In genomic region chr13:49044849-49045248, GRCh38 we compare ENCODE assay signal across 24 cellular contexts.
DNase-seq lines count a peak whose midpoint lies in the region; ATAC-seq and TF ChIP-seq lines count a peak whose summit lies in the region.
"Had no signal": no experiment of that assay in that cellular context is flagged by ENCODE, and none has a peak within 500 bp of the region (broad histone marks: within the 10 kb centered on the region; RNA-seq: fewer than 3 reads in every experiment).

No MANE protein-coding gene starts in this region.

- CTCF ChIA-PET in SK-N-SH (lab: Yijun Ruan, JAX) (no interaction called here), Caco-2 (lab: Charles Lee) (no interaction called here)
- CTCF ChIA-PET in activated naive CD4-positive, alpha-beta T cell treated with anti-CD3 and anti-CD28 coated beads for 36 hours (lab: Charles Lee), result interaction anchor here (0.6 kb wide), 1 partner anchor 9 kb away, joined by 3 read pairs; no protein-coding TSS in a partner anchor

- intact Hi-C loops in activated naive CD4-positive, alpha-beta T cell treated with anti-CD3 and anti-CD28 coated beads for 36 hours (cut with micrococcal nuclease), result no loop called here
- intact Hi-C loops in Caco-2 (cut with micrococcal nuclease; ENCODE audit: unreplicated experiment), result no loop called here

- 0 out of 2 replicates have a peak, but pooled peaks cover 3% of the 10 kb centered on the region for H4K20me1 ChIP-seq in SK-N-SH (ENCODE audit: insufficient read depth)

- H3K27me3 Mint-ChIP-seq in activated naive CD4-positive, alpha-beta T cell treated with anti-CD3 and anti-CD28 coated beads for 36 hours (ENCODE audit: low read depth), result no peaks in the 10 kb centered on the region
- H3K27me3 Mint-ChIP-seq in HFFc6 (ENCODE audit: insufficient read depth) (no peaks in the 10 kb centered on the region; the same call in 1 of the 2 replicates), Caco-2 (ENCODE audit: insufficient read depth, unreplicated experiment) (no peaks in the 10 kb centered on the region)
- H3K27me3 Mint-ChIP-seq: IgD-negative memory B cell had no signal

- H3K4me1 Mint-ChIP-seq in activated naive CD4-positive, alpha-beta T cell treated with anti-CD3 and anti-CD28 coated beads for 36 hours (ENCODE audit: low read depth), result peaks cover 32% of the 10 kb centered on the region
- H3K4me1 Mint-ChIP-seq in HFFc6 (ENCODE audit: low read depth) (peaks cover 72% of the 10 kb centered on the region), Caco-2 (ENCODE audit: low read depth, unreplicated experiment) (no peaks in the 10 kb centered on the region)
- H3K4me1 Mint-ChIP-seq: CD14-positive monocyte had no signal

- BruUV-seq in Caco-2 (replicated peaks; lab: Mats Ljungman, UMichigan), result no TSS peak

- POLR2A ChIA-PET in SK-N-SH (lab: Yijun Ruan, JAX), result no interaction called here
- POLR2A ChIA-PET in Caco-2 (lab: Charles Lee), result no interaction called here

- DNase-seq in SK-N-SH (no peak), HFFc6 (no peak), left kidney (ENCODE audit: low read depth, low spot score) (peak; percentile 6), Caco-2 (no peak)
- DNase-seq in activated naive CD4-positive, alpha-beta T cell treated with anti-CD3 and anti-CD28 coated beads for 36 hours, result no peak
- DNase-seq in activated naive CD4-positive, alpha-beta T cell treated with anti-CD3 and anti-CD28 coated beads, Interleukin-2, amount 50 U/mL, for 16 hours, result no peak
- DNase-seq: ACHN, BE2C, DMS153, H7, NCI-H1048, NCI-H1417, NCI-H1694, NCI-H2029 treated with DMSO at 0.1 percent for 48 hours, NCI-H446 treated with DMSO at 0.1 percent for 48 hours, NCI-H526 treated with DMSO at 0.1 percent for 48 hours, PC-9, SJCRH30 had no signal

- peaks cover 85% of the 10 kb centered on the region for H3K79me2 ChIP-seq in SK-N-SH (ENCODE audit: insufficient read depth)

- H3K4me3 ChIP-seq in SK-N-SH (ENCODE audit: low read depth in 2 of 2, low read length in 1 of 2) (no peak overlapping the region), Caco-2 (ENCODE audit: low read depth, low read length) (no peak overlapping the region)
- H3K4me3 ChIP-seq: PC-9, SJCRH30 had no signal

- peak overlapping the region; percentile 25 for H3K27ac Mint-ChIP-seq in activated naive CD4-positive, alpha-beta T cell treated with anti-CD3 and anti-CD28 coated beads for 36 hours
- H3K27ac Mint-ChIP-seq in HFFc6 (peak overlapping the region; percentile 87; the same call in 1 of the 2 replicates), Caco-2 (ENCODE audit: unreplicated experiment) (no peak overlapping the region)
- H3K27ac Mint-ChIP-seq: IgD-negative memory B cell had no signal

- TF ChIP-seq CTCF in SK-N-SH (IDR thresholded peaks at IDR 0.05) (no peak), HFFc6 (IDR thresholded peaks at IDR 0.05) (no peak), Caco-2 (IDR thresholded peaks at IDR 0.05; ENCODE audit: insufficient read depth in 1 of 2, low read depth in 1 of 2, low read length in 1 of 2, severe bottlenecking in 1 of 2, unreplicated experiment in 1 of 2) (no peak)

- no peaks in the 10 kb centered on the region for H3K9me2 ChIP-seq in SK-N-SH

- no peak overlapping the region for H2AFZ ChIP-seq in SK-N-SH (ENCODE audit: low read depth)
- H2AFZ ChIP-seq: PC-9 had no signal

- H3K9me3 ChIP-seq in SK-N-SH (no peaks in the 10 kb centered on the region), Caco-2 (no peaks in the 10 kb centered on the region)
- H3K9me3 ChIP-seq: BE2C, SJCRH30 had no signal

- no peak for TF ChIP-seq EP300 in SK-N-SH (IDR thresholded peaks at IDR 0.05; ENCODE audit: borderline replicate concordance in 1 of 2, low read depth in 1 of 2, low read length in 1 of 2)

- H3K4me1 ChIP-seq in SK-N-SH (ENCODE audit: control insufficient read depth in 1 of 2, insufficient read depth in 2 of 2, low read depth in 1 of 2, low read length in 1 of 2) (no peaks in the 10 kb centered on the region; a peak in 1 of 4 replicates), Caco-2 (no peaks in the 10 kb centered on the region)
- H3K4me1 ChIP-seq: BE2C, SJCRH30 had no signal

- H3K36me3 Mint-ChIP-seq in activated naive CD4-positive, alpha-beta T cell treated with anti-CD3 and anti-CD28 coated beads for 36 hours (ENCODE audit: low read depth), result peaks cover 38% of the 10 kb centered on the region
- peaks cover 25% of the 10 kb centered on the region for H3K36me3 Mint-ChIP-seq in HFFc6 (ENCODE audit: low read depth)
- H3K36me3 Mint-ChIP-seq in Caco-2 (ENCODE audit: insufficient read depth, unreplicated experiment), result no peaks in the 10 kb centered on the region

- peaks cover 27% of the 10 kb centered on the region for H3F3A ChIP-seq in SK-N-SH (replicated peaks; ENCODE audit: insufficient read depth)

- peak overlapping the region in 1 of 2 experiments; percentile 80; a peak in 1 of 4 replicates for H3K27ac ChIP-seq in SK-N-SH (ENCODE audit: low read depth in 2 of 2, low read length in 1 of 2)
- H3K27ac ChIP-seq: 22Rv1, KMS-11, PC-9, SJCRH30 had no signal

- H3K9ac ChIP-seq in SK-N-SH, result no peak overlapping the region
- H3K9ac ChIP-seq: KMS-11 had no signal

- TF ChIP-seq RAD21 in SK-N-SH (IDR thresholded peaks at IDR 0.05; ENCODE audit: low read length), result no peak

- H3K27me3 ChIP-seq in SK-N-SH (ENCODE audit: insufficient read depth) (no peaks in the 10 kb centered on the region), Caco-2 (replicated peaks; ENCODE audit: control insufficient read depth, insufficient read depth, low read length) (no peaks in the 10 kb centered on the region)
- H3K27me3 ChIP-seq: BE2C, SJCRH30 had no signal

- H3K4me3 Mint-ChIP-seq in activated naive CD4-positive, alpha-beta T cell treated with anti-CD3 and anti-CD28 coated beads for 36 hours, result no peak overlapping the region
- H3K4me3 Mint-ChIP-seq in HFFc6 (no peak overlapping the region), Caco-2 (ENCODE audit: unreplicated experiment) (no peak overlapping the region)
- H3K4me3 Mint-ChIP-seq: CD14-positive monocyte, IgD-negative memory B cell had no signal

- ATAC-seq in SK-N-SH treated with all-trans-retinoic acid at 6 μM for 48 hours, result no peak
- ATAC-seq: Right ventricle myocardium inferior had no signal

- 94% methylated on average over 2 of the region's 2 CpGs for WGBS in SK-N-SH (ENCODE audit: low lambda C conversion rate)

- H3K9me3 Mint-ChIP-seq in activated naive CD4-positive, alpha-beta T cell treated with anti-CD3 and anti-CD28 coated beads for 36 hours, result no peaks in the 10 kb centered on the region
- no peaks in the 10 kb centered on the region for H3K9me3 Mint-ChIP-seq in HFFc6
- H3K9me3 Mint-ChIP-seq in Caco-2 (ENCODE audit: unreplicated experiment), result peaks cover 8% of the 10 kb centered on the region

- H3K36me3 ChIP-seq in SK-N-SH (replicated peaks in 1 of 2; ENCODE audit: control insufficient read depth in 1 of 2, insufficient read depth in 2 of 2, low read length in 1 of 2) (peaks cover 0 to 36% of the 10 kb centered on the region in 2 experiments), Caco-2 (ENCODE audit: control insufficient read depth, insufficient read depth, low read length) (no peaks in the 10 kb centered on the region)
- H3K36me3 ChIP-seq: SJCRH30 had no signal

- H3K4me2 ChIP-seq in SK-N-SH, result peak overlapping the region; percentile 0; the same call in 1 of the 2 replicates
- H3K4me2 ChIP-seq: KMS-11, PC-9 had no signal

TF ChIP-seq in SK-N-SH, 30 proteins besides CTCF, POLR2A, EP300 and RAD21:
- TF ChIP-seq YY1 (IDR thresholded peaks at IDR 0.05; ENCODE audit: low read depth), result no peak
- no peak for TF ChIP-seq GABPA (IDR thresholded peaks at IDR 0.05; ENCODE audit: low read depth)

TF ChIP-seq in SK-N-SH treated with all-trans-retinoic acid at 6 μM for 48 hours, 23 proteins besides CTCF, POLR2A, EP300 and RAD21 (continues in another document):
- TF ChIP-seq ESRRG (CRISPR knock-in tag; IDR thresholded peaks at IDR 0.05) (no peak), GLIS3 (CRISPR knock-in tag; IDR thresholded peaks at IDR 0.05) (no peak), ZFP3 (CRISPR knock-in tag; IDR thresholded peaks at IDR 0.05) (no peak), BACH2 (CRISPR knock-in tag; IDR thresholded peaks at IDR 0.05; ENCODE audit: borderline replicate concordance) (no peak), CREB5 (CRISPR knock-in tag; IDR thresholded peaks at IDR 0.05; ENCODE audit: low read depth) (no peak), OSR1 (CRISPR knock-in tag; IDR thresholded peaks at IDR 0.05) (no peak), ISL1 (CRISPR knock-in tag; IDR thresholded peaks at IDR 0.05) (no peak)
- TF ChIP-seq, protein P1, sequence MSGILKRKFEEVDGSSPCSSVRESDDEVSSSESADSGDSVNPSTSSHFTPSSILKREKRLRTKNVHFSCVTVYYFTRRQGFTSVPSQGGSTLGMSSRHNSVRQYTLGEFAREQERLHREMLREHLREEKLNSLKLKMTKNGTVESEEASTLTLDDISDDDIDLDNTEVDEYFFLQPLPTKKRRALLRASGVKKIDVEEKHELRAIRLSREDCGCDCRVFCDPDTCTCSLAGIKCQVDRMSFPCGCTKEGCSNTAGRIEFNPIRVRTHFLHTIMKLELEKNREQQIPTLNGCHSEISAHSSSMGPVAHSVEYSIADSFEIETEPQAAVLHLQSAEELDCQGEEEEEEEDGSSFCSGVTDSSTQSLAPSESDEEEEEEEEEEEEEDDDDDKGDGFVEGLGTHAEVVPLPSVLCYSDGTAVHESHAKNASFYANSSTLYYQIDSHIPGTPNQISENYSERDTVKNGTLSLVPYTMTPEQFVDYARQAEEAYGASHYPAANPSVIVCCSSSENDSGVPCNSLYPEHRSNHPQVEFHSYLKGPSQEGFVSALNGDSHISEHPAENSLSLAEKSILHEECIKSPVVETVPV (CRISPR knock-in tag; IDR thresholded peaks at IDR 0.05), result no peak
